In the genomic region with DNA sequence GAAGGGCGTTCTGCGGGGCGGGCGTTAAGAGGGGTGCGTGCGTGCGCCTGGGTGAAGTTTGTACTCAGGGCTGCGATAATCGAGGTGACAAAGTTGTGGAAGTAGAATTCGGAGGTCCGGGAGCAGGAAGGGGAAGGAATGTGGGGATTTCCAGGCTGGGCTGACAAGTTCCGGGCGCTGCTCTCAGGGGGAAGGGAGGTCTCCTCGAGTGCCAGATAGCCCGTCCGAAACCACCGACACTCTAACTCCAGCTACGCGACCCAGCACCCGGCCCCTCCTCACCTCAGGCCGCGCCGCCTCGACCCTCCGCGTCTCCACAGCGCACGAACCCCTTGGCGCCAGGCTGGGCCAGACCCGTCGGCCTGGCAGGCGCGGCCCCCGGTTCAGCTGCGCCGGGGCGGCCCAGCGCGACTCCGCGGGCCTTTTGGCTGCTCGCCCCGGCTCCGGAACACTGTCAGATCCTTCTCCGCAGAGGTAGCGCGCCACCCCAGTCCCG, we compare ENCODE assay signal across 8 cellular contexts. TPM values are rescaled to one million over a fixed set of nuclear protein-coding genes. Genes with fewer than 3 reads are reported as not detected.
DNase-seq lines count a peak whose midpoint lies in the region; ATAC-seq, FAIRE-seq and TF ChIP-seq lines count a peak whose summit lies in the region.

A gene (minus strand): TSS at position 462 of the 496 bp plus-strand sequence. CDS start 18,685 bp downstream, outside the sequence.

- peak within 1 kb of the TSS; percentile 95 for H3K27ac Mint-ChIP-seq in activated B cell treated with CpG ODN at 0.5 μM for 24 hours

- ATAC-seq in GM21367 (IDR thresholded peaks at IDR 0.05; ENCODE audit: unreplicated experiment) (peak; percentile 28), activated B cell treated with CpG ODN at 0.5 μM for 24 hours (ENCODE audit: low read depth) (no peak)

- intact Hi-C loops in activated B cell treated with CpG ODN at 0.5 μM for 24 hours (cut with micrococcal nuclease), result loop anchor here (2.0 to 5.0 kb wide), 3 partner anchors 32 to 486 kb away; a partner anchor contains a TSS

- FAIRE-seq in urothelium cell line (lab: Jason Lieb, UNC), result no peak

- H3K36me3 ChIP-seq in ES-I3 (ENCODE audit: insufficient read depth, low read length) (no peaks in the 10 kb centered on the region), mucosa of stomach (ENCODE audit: control insufficient read depth, insufficient read depth, low read length) (no peaks in the 10 kb centered on the region)

- CTCF ChIA-PET in activated B cell treated with CpG ODN at 0.5 μM for 24 hours (lab: Charles Lee), result interaction anchor here (1.0 kb wide), 1 partner anchor 275 kb away, joined by 3 read pairs; no protein-coding TSS in a partner anchor

- no peaks in the 10 kb centered on the region for H3K9me3 ChIP-seq in ES-I3 (ENCODE audit: control insufficient read depth, insufficient read depth, low read length)
- H3K9me3 ChIP-seq in mucosa of stomach (ENCODE audit: control insufficient read depth, low read length), result no peaks in the 10 kb centered on the region

- TF ChIP-seq CTCF in activated B cell treated with CpG ODN at 0.5 μM for 24 hours (IDR thresholded peaks at IDR 0.05), result no peak

- peak within 1 kb of the TSS; percentile 95 for H3K9ac ChIP-seq in ES-I3 (ENCODE audit: low read depth, low read length)
- H3K9ac ChIP-seq in mucosa of stomach (ENCODE audit: low read length), result peak within 1 kb of the TSS; percentile 98

- H3K4me3 Mint-ChIP-seq in activated B cell treated with CpG ODN at 0.5 μM for 24 hours, result peak within 1 kb of the TSS; percentile 96

- H3K4me1 Mint-ChIP-seq in activated B cell treated with CpG ODN at 0.5 μM for 24 hours, result peaks cover 38% of the 10 kb centered on the region

- no peaks in the 10 kb centered on the region for H3K27me3 ChIP-seq in mucosa of stomach (ENCODE audit: control insufficient read depth, insufficient read depth, low read length)

- POLR2A ChIA-PET in activated B cell treated with CpG ODN at 0.5 μM for 24 hours (lab: Charles Lee), result interaction anchor here (0.5 to 2.1 kb wide), 11 partner anchors 12 to 1181 kb away, joined by 3 to 7 read pairs (median 3); a partner anchor contains a TSS

- DNase-seq in HPDE6-E6E7 (ENCODE audit: extremely low spot score) (peak; percentile 48), activated B cell treated with CpG ODN at 0.5 μM for 24 hours (no peak), erythroblast (lab: John Stamatoyannopoulos, UW) (peak; percentile 71 to 83), urothelium cell line (ENCODE audit: low spot score) (peak; percentile 58), AML-193 (lab: John Stamatoyannopoulos, UW) (no peak)

- H3K4me1 ChIP-seq in ES-I3 (ENCODE audit: insufficient read depth, low read length), result peaks cover 10% of the 10 kb centered on the region
- peaks cover 13% of the 10 kb centered on the region for H3K4me1 ChIP-seq in mucosa of stomach (ENCODE audit: control insufficient read depth, insufficient read depth, low read length)

- peaks cover 10% of the 10 kb centered on the region for H3K36me3 Mint-ChIP-seq in activated B cell treated with CpG ODN at 0.5 μM for 24 hours (ENCODE audit: low read depth)

- H3K27me3 Mint-ChIP-seq in activated B cell treated with CpG ODN at 0.5 μM for 24 hours, result peaks cover 5% of the 10 kb centered on the region

- peak within 1 kb of the TSS; percentile 90 for H3K4me3 ChIP-seq in mucosa of stomach (ENCODE audit: low read length)

- no peak for TF ChIP-seq POLR2A in erythroblast (IDR thresholded peaks at IDR 0.05; ENCODE audit: low read length)

- H3K9me3 Mint-ChIP-seq in activated B cell treated with CpG ODN at 0.5 μM for 24 hours, result no peaks in the 10 kb centered on the region

RNA-seq across cellular contexts. Expression of the gene that starts here (rescaled TPM):
- total RNA-seq in activated B cell treated with CpG ODN at 0.5 μM for 24 hours, result 39.8 and 48.3 TPM in 2 replicates

Comparison
In these comparisons a context has a peak if more than half of its experiments do, and no peak if none do; other contexts are left out.
1. DNase-seq: peak in HPDE6-E6E7 (single experiment), erythroblast (2 of 2) and urothelium cell line (single experiment); none in activated B cell treated with CpG ODN at 0.5 μM for 24 hours (single experiment) and AML-193 (0 of 2).